8 cellular contexts compared by ENCODE assay signal in the genomic region with DNA sequence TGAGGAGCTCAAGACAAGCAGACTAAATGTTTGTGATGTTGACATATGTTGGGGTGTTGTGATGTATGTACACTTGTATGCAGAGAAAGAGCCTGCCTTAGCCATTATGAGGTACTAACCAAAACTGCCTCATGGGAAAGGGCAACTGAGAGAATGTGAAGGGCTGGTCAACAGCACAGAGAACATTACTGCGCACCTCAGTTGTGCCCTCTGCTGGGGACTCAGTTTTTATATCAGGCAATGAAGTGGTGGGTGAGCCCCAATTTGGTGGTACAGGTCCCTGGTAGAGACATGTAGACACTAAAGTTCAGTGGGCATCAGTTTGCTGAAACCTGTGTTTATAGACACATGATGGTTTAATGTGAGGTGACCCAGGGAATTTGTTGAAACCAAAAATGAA.
DNase-seq lines count a peak whose midpoint lies in the region; ATAC-seq, FAIRE-seq and TF ChIP-seq lines count a peak whose summit lies in the region.

No MANE protein-coding gene starts in this region.

- DNase-seq in D721Med (ENCODE audit: insufficient read length, low spot score) (no peak), OCI-LY7 (ENCODE audit: low spot score) (peak; percentile 9), cardiac muscle cell (ENCODE audit: low read depth in 1 of 2, low spot score in 1 of 2) (peak; percentile 30 to 42), cortex of kidney (lab: John Stamatoyannopoulos, UW) (no peak), GM19239 (ENCODE audit: insufficient read length, low spot score) (no peak)
- no peak for DNase-seq in activated CD4-positive, alpha-beta T cell treated with anti-CD3 and anti-CD28 coated beads, Interleukin-2, amount 50 U/mL, for 1 hour

- CTCF ChIA-PET in OCI-LY7 (lab: Charles Lee; ENCODE audit: unreplicated experiment) = no interaction called here

- no peaks in the 10 kb centered on the region for H3K36me3 ChIP-seq in OCI-LY7 (ENCODE audit: insufficient read depth, low read length)
- no peaks in the 10 kb centered on the region for H3K36me3 ChIP-seq in cardiac muscle cell

- no peaks in the 10 kb centered on the region for H3K9me2 ChIP-seq in OCI-LY7 (ENCODE audit: insufficient read depth, low read length)

- H3K9me3 ChIP-seq in OCI-LY7 (ENCODE audit: low read length) (no peaks in the 10 kb centered on the region), cardiac muscle cell (ENCODE audit: low read depth) (no peaks in the 10 kb centered on the region)

- BruUV-seq in OCI-LY7 (replicated peaks; lab: Mats Ljungman, UMichigan) = no TSS peak

- POLR2A ChIA-PET in OCI-LY7 (lab: Charles Lee) = interaction anchor here (0.7 kb wide), 1 partner anchor 89 kb away, joined by 4 read pairs; no protein-coding TSS in a partner anchor

- no peak overlapping the region for H3K4me2 ChIP-seq in OCI-LY7 (ENCODE audit: low read length)

- H4K20me1 ChIP-seq in OCI-LY7 (ENCODE audit: insufficient read depth, low read length) = no peaks in the 10 kb centered on the region

- intact Hi-C loops in OCI-LY7 (cut with micrococcal nuclease; ENCODE audit: unreplicated experiment) = no loop called here

- FAIRE-seq in D721Med (lab: Jason Lieb, UNC) (no peak), GM19239 (lab: Jason Lieb, UNC) (no peak)

- no peaks in the 10 kb centered on the region for H3K79me2 ChIP-seq in OCI-LY7 (ENCODE audit: insufficient read depth, low read depth, low read length)

- H3K27ac ChIP-seq in OCI-LY7 (ENCODE audit: low read depth, low read length, poor library complexity, severe bottlenecking) (no peak overlapping the region), cardiac muscle cell (no peak overlapping the region)

- peak; percentile 49 for TF ChIP-seq CTCF in D721Med (IDR thresholded peaks at IDR 0.05; ENCODE audit: insufficient read depth, missing control alignments)
- TF ChIP-seq CTCF in OCI-LY7 (conservative IDR thresholded peaks at IDR 0.05; ENCODE audit: low read length) = peak; percentile 57
- TF ChIP-seq CTCF in cardiac muscle cell (IDR thresholded peaks at IDR 0.05; ENCODE audit: low read depth, low read length) = peak; percentile 47

- peak; percentile 51 for ATAC-seq in GM21360 (IDR thresholded peaks at IDR 0.05; ENCODE audit: unreplicated experiment)
- ATAC-seq in GM19023 (IDR thresholded peaks at IDR 0.05; ENCODE audit: unreplicated experiment) = no peak

- H3K27me3 ChIP-seq in cardiac muscle cell = no peaks in the 10 kb centered on the region

- no peak overlapping the region for H2AFZ ChIP-seq in OCI-LY7 (ENCODE audit: low read length)

- H3K4me3 ChIP-seq in OCI-LY7 (ENCODE audit: low read depth, low read length, poor library complexity, severe bottlenecking) (no peak overlapping the region), cardiac muscle cell (no peak overlapping the region)

- H3K4me1 ChIP-seq in OCI-LY7 (ENCODE audit: insufficient read depth, low read length, poor library complexity, severe bottlenecking) (no peaks in the 10 kb centered on the region), cardiac muscle cell (ENCODE audit: low read depth) (peaks cover 11% of the 10 kb centered on the region)

Comparison
In these comparisons a context has a peak if more than half of its experiments do, and no peak if none do; other contexts are left out.
1. DNase-seq: peak in OCI-LY7 (single experiment) and cardiac muscle cell (2 of 2); none in D721Med (single experiment), cortex of kidney (single experiment), activated CD4-positive, alpha-beta T cell treated with anti-CD3 and anti-CD28 coated beads, Interleukin-2, amount 50 U/mL, for 1 hour (single experiment) and GM19239 (single experiment).
2. Peak in every context shown above with its lines, with median percentiles within 50 percentile points of each other: CTCF ChIP-seq.